1 cellular context compared by ENCODE assay signal in the genomic region with DNA sequence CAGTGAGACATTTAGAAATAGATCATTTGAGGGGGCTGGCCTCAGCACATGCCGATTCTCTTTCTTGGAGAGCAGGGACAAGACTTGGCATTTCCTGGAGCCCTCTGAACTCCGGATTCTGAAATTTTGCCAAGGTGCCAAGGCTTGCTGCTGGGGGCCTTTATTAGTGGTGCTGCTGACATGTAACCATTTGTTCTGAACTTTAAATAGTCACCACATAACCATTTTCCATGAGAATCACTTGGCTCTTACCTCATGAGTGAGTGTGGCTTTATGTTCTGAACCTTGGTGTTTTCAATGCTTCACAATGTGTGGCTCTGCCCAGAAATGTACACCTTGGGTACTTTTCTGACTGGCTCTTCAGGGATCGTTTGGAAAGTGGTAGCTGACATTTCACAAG.
TF ChIP-seq lines count a peak whose summit lies in the region.

No MANE protein-coding gene starts in this region.

TF ChIP-seq in HCT116, 20 proteins besides CTCF, POLR2A, EP300 and RAD21 (continued from another document):
- TF ChIP-seq, protein P1, sequence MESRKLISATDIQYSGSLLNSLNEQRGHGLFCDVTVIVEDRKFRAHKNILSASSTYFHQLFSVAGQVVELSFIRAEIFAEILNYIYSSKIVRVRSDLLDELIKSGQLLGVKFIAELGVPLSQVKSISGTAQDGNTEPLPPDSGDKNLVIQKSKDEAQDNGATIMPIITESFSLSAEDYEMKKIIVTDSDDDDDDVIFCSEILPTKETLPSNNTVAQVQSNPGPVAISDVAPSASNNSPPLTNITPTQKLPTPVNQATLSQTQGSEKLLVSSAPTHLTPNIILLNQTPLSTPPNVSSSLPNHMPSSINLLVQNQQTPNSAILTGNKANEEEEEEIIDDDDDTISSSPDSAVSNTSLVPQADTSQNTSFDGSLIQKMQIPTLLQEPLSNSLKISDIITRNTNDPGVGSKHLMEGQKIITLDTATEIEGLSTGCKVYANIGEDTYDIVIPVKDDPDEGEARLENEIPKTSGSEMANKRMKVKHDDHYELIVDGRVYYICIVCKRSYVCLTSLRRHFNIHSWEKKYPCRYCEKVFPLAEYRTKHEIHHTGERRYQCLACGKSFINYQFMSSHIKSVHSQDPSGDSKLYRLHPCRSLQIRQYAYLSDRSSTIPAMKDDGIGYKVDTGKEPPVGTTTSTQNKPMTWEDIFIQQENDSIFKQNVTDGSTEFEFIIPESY (IDR thresholded peaks at IDR 0.05; ENCODE audit: extremely low read depth, insufficient replicate concordance, low read length) = no peak
- TF ChIP-seq JUND (IDR thresholded peaks at IDR 0.05) (no peak), SP1 (IDR thresholded peaks at IDR 0.05; ENCODE audit: low read depth) (no peak), CBX3 (IDR thresholded peaks at IDR 0.05; ENCODE audit: low read depth) (no peak), EZH2phosphoT487 (IDR thresholded peaks at IDR 0.05; ENCODE audit: borderline replicate concordance) (no peak), ZFX (IDR thresholded peaks at IDR 0.05) (no peak), CEBPB (IDR thresholded peaks at IDR 0.05; ENCODE audit: low read depth) (no peak), SRF (IDR thresholded peaks at IDR 0.05; ENCODE audit: low read depth) (no peak)
- TF ChIP-seq, protein P2, sequence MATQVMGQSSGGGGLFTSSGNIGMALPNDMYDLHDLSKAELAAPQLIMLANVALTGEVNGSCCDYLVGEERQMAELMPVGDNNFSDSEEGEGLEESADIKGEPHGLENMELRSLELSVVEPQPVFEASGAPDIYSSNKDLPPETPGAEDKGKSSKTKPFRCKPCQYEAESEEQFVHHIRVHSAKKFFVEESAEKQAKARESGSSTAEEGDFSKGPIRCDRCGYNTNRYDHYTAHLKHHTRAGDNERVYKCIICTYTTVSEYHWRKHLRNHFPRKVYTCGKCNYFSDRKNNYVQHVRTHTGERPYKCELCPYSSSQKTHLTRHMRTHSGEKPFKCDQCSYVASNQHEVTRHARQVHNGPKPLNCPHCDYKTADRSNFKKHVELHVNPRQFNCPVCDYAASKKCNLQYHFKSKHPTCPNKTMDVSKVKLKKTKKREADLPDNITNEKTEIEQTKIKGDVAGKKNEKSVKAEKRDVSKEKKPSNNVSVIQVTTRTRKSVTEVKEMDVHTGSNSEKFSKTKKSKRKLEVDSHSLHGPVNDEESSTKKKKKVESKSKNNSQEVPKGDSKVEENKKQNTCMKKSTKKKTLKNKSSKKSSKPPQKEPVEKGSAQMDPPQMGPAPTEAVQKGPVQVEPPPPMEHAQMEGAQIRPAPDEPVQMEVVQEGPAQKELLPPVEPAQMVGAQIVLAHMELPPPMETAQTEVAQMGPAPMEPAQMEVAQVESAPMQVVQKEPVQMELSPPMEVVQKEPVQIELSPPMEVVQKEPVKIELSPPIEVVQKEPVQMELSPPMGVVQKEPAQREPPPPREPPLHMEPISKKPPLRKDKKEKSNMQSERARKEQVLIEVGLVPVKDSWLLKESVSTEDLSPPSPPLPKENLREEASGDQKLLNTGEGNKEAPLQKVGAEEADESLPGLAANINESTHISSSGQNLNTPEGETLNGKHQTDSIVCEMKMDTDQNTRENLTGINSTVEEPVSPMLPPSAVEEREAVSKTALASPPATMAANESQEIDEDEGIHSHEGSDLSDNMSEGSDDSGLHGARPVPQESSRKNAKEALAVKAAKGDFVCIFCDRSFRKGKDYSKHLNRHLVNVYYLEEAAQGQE (IDR thresholded peaks at IDR 0.05; ENCODE audit: low read depth) = no peak
- TF ChIP-seq, protein P3, sequence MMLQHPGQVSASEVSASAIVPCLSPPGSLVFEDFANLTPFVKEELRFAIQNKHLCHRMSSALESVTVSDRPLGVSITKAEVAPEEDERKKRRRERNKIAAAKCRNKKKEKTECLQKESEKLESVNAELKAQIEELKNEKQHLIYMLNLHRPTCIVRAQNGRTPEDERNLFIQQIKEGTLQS (IDR thresholded peaks at IDR 0.05) = no peak
